ENCODE assay signal across 19 cellular contexts in the genomic region with DNA sequence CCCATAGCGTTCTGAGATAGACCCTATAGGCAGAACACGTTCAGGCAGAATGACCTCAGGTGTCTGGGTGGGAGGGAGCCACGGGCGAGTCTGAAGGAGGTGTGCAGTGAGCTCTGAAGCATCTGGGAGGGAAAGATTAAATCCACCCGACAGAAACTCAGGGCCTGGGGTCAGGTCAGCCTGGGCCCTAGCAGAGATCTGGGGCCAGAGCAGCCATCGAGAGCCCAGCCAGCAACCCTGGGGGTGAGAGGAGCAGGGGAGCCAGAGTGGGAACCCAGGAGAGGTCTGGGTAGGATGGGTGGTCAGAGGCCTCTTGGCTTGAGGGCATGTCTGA. TPM values are rescaled to one million over a fixed set of nuclear protein-coding genes. Genes with fewer than 3 reads are reported as not detected.
"Had no signal": no experiment of that assay in that cellular context is flagged by ENCODE, and none has a peak within 500 bp of the region (broad histone marks: within the 10 kb centered on the region; RNA-seq: fewer than 3 reads in every experiment).

No MANE protein-coding gene starts in this region.

- H3K9me3 Mint-ChIP-seq: activated naive CD8-positive, alpha-beta T cell treated with anti-CD3 and anti-CD28 coated beads for 36 hours; activated T-cell treated with anti-CD3 and anti-CD28 coated beads, Interleukin-2, amount 50 U/mL, for 4 hours; effector memory CD8-positive, alpha-beta T cell; immature natural killer cell; nephron; stimulated activated naive CD8-positive, alpha-beta T cell treated with anti-CD3 and anti-CD28 coated beads, Interleukin-15, Interleukin-2, amounts not matched to agents 100 ng/mL and 50 ng/mL, for 24 hours; T-helper 2 cell treated with Interferon-gamma antibody and Interleukin-4, amounts not matched to agents 5 μg/mL and 100 μg/mL, for 36 hours had no signal

- H3K4me3 ChIP-seq: cardiac muscle cell, coronary artery, ovary, testis had no signal

- H3K4me3 Mint-ChIP-seq: activated naive CD8-positive, alpha-beta T cell treated with anti-CD3 and anti-CD28 coated beads for 36 hours; activated T-cell treated with anti-CD3 and anti-CD28 coated beads, Interleukin-2, amount 50 U/mL, for 4 hours; effector memory CD8-positive, alpha-beta T cell; immature natural killer cell; nephron; stimulated activated naive CD8-positive, alpha-beta T cell treated with anti-CD3 and anti-CD28 coated beads, Interleukin-15, Interleukin-2, amounts not matched to agents 100 ng/mL and 50 ng/mL, for 24 hours; T-helper 2 cell treated with Interferon-gamma antibody and Interleukin-4, amounts not matched to agents 5 μg/mL and 100 μg/mL, for 36 hours had no signal

- H3K4me1 Mint-ChIP-seq: activated naive CD8-positive, alpha-beta T cell treated with anti-CD3 and anti-CD28 coated beads for 36 hours; immature natural killer cell had no signal

- H3K9me3 ChIP-seq: ovary, testis had no signal

- H3K27me3 ChIP-seq: cardiac muscle cell, ovary, testis had no signal

- H3K27me3 Mint-ChIP-seq: activated naive CD8-positive, alpha-beta T cell treated with anti-CD3 and anti-CD28 coated beads for 36 hours; effector memory CD8-positive, alpha-beta T cell; stimulated activated naive CD8-positive, alpha-beta T cell treated with anti-CD3 and anti-CD28 coated beads, Interleukin-15, Interleukin-2, amounts not matched to agents 100 ng/mL and 50 ng/mL, for 24 hours had no signal

- ATAC-seq: effector memory CD8-positive, alpha-beta T cell; left cardiac atrium had no signal

- H3K27ac ChIP-seq: cardiac muscle cell, ovary, testis had no signal

- H3K36me3 ChIP-seq: cardiac muscle cell, ovary had no signal

- H3K36me3 Mint-ChIP-seq: activated naive CD8-positive, alpha-beta T cell treated with anti-CD3 and anti-CD28 coated beads for 36 hours had no signal

- H3K27ac Mint-ChIP-seq: activated naive CD8-positive, alpha-beta T cell treated with anti-CD3 and anti-CD28 coated beads for 36 hours; immature natural killer cell; nephron; stimulated activated naive CD8-positive, alpha-beta T cell treated with anti-CD3 and anti-CD28 coated beads, Interleukin-15, Interleukin-2, amounts not matched to agents 100 ng/mL and 50 ng/mL, for 24 hours; T-helper 2 cell treated with Interferon-gamma antibody and Interleukin-4, amounts not matched to agents 5 μg/mL and 100 μg/mL, for 36 hours had no signal

- DNase-seq: activated CD4-positive, alpha-beta T cell treated with anti-CD3 and anti-CD28 coated beads, Interleukin-2, amount 50 U/mL, for 4 hours; activated gamma-delta T cell; activated naive CD8-positive, alpha-beta T cell treated with anti-CD3 and anti-CD28 coated beads for 36 hours; activated T-cell treated with anti-CD3 and anti-CD28 coated beads, Interleukin-2, amount 50 U/mL, for 4 hours; aorta; effector memory CD8-positive, alpha-beta T cell; glutamatergic neuron; immature natural killer cell; left cardiac atrium; ovary; stimulated activated CD4-positive, alpha-beta T cell treated with anti-CD3 and anti-CD28 coated beads, Interleukin-15, amount 100 ng/mL, for 24 hours; stimulated activated CD4-positive, alpha-beta T cell treated with anti-CD3 and anti-CD28 coated beads, Interleukin-4, amount 100 ng/mL, for 24 hours; SW 1271; testis had no signal

RNA-seq across cellular contexts. Expression of a gene that starts 42.8 kb away (rescaled TPM):
- total RNA-seq: activated naive CD8-positive, alpha-beta T cell treated with anti-CD3 and anti-CD28 coated beads for 36 hours had no signal
